Comparison of ENCODE assay signal across 8 cellular contexts in the genomic region with DNA sequence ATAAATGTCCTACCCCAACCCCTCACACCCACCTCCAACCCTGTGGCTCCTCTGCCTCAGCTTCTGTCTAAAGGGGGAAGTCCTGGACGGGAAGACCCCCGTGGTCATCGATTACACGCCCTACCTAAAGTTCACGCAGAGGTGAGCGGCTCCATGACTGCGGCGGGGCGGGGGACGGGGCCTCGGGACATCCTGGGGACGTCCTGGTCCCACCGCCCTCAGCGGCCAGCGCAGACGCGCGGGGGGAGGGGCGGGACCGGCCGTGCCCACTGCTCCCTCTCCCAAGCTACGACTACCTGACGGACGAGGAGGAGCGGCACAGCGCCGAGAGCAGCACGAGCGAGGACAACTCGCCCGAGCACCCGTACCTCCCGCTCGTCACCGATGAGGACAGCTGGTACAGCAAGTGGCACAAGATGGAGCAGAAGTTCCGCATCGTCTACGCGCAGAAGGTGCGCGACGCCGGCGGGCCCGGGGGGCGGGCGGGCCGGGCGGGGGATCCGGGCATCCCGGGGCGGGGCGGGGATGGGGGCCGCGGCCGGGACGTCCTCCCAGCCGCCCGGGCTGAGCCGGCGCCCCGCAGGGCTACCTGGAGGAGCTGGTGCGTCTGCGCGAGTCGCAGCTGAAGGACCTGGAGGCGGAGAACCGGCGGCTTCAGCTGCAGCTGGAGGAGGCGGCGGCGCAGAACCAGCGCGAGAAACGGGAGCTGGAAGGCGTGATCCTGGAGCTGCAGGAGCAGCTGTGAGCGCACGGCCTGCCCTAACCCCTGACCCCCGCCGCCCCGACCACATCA. TPM values are rescaled to one million over a fixed set of nuclear protein-coding genes. Genes with fewer than 3 reads are reported as not detected.
DNase-seq lines count a peak whose midpoint lies in the region; ATAC-seq and TF ChIP-seq lines count a peak whose summit lies in the region.

No MANE protein-coding gene starts in this region.

- H3K4me1 ChIP-seq in HAP-1: 0 out of 2 replicates have a peak, but pooled peaks cover 2% of the 10 kb centered on the region
- H3K4me1 ChIP-seq in psoas muscle: no peaks in the 10 kb centered on the region

- peak; percentile 71 for DNase-seq in AG20443 (ENCODE audit: low spot score)
- DNase-seq in HAP-1 (ENCODE audit: low spot score in 2 of 2): peak; percentile 17 to 73
- peak; percentile 72 for DNase-seq in epithelial cell of esophagus (ENCODE audit: low read depth)
- no peak for DNase-seq in psoas muscle
- DNase-seq in mesenteric fat pad (ENCODE audit: low spot score): no peak
- DNase-seq in ureter (ENCODE audit: low spot score): no peak

- TF ChIP-seq CTCF in WI38 (IDR thresholded peaks at IDR 0.05; ENCODE audit: low read depth, low read length) (no peak), epithelial cell of esophagus (IDR thresholded peaks at IDR 0.05; ENCODE audit: insufficient read depth, low read depth, low read length, missing control alignments) (no peak), psoas muscle (IDR thresholded peaks at IDR 0.05) (no peak)

- H3K27me3 ChIP-seq in HAP-1 (ENCODE audit: low read depth) (peaks cover 21% of the 10 kb centered on the region), psoas muscle (ENCODE audit: insufficient read depth in 3 of 3, low read length in 2 of 3) (peaks cover 0 to 52% (median 24%) of the 10 kb centered on the region in 3 donors)

- ATAC-seq in psoas muscle (no peak), GM21825 (IDR thresholded peaks at IDR 0.05; ENCODE audit: unreplicated experiment) (no peak)

- in situ Hi-C loops in HAP-1 (cut with MboI; ENCODE audit: low sequenced_read_pairs): no loop called here

- 1 to 2% (median 1%) methylated on average over 53 to 81 of the region's 81 CpGs for WGBS in psoas muscle, 3 donors

- H3K36me3 ChIP-seq in HAP-1 (replicated peaks): peaks cover 7% of the 10 kb centered on the region
- H3K36me3 ChIP-seq in psoas muscle (ENCODE audit: insufficient read depth in 1 of 2, low read depth in 1 of 2): peaks cover 2 to 11% of the 10 kb centered on the region in 2 donors

- intact Hi-C loops in psoas muscle (cut with DNase I): no loop called here

- no peak overlapping the region for H3K27ac ChIP-seq in psoas muscle

- H3K9me3 ChIP-seq in HAP-1 (no peaks in the 10 kb centered on the region), psoas muscle (no peaks in the 10 kb centered on the region)

- peak overlapping the region; percentile 25 for H3K4me3 ChIP-seq in HAP-1
- peak overlapping the region; percentile 12; the same call in 1 of the 2 replicates for H3K4me3 ChIP-seq in WI38 (ENCODE audit: low read depth, low read length)
- H3K4me3 ChIP-seq in epithelial cell of esophagus (ENCODE audit: low read length): peak overlapping the region; percentile 36
- peak overlapping the region; percentile 45 for H3K4me3 ChIP-seq in psoas muscle

RNA-seq across cellular contexts. Expression of gene RUNDC3A, which starts 6.7 kb away (rescaled TPM):
- total RNA-seq in psoas muscle (under 1 TPM in 1 of 4 donors, not detected in 3; 0.39 TPM), mesenteric fat pad (0.13 TPM), ureter (1.3 TPM)
- polyA plus RNA-seq in psoas muscle: under 1 TPM; 0.09 to 0.21 (median 0.11) TPM

RNA-seq across cellular contexts. Expression of gene SLC25A39, which starts 9.6 kb away (rescaled TPM):
- total RNA-seq in psoas muscle: 10 to 100 TPM; 36.4 to 57.8 (median 41.0) TPM
- polyA plus RNA-seq in psoas muscle: 10 to 100 TPM; 37.1 to 79.3 (median 42.4) TPM
- total RNA-seq in mesenteric fat pad: 60.0 TPM
- 135 TPM for total RNA-seq in ureter

RNA-seq across cellular contexts. Expression of gene GRN, which starts 30.0 kb away (rescaled TPM):
- 10 to 100 TPM; 37.2 to 61.0 (median 58.6) TPM for total RNA-seq in psoas muscle
- 10 to 100 TPM; 30.8 to 44.4 (median 31.6) TPM for polyA plus RNA-seq in psoas muscle
- 278 TPM for total RNA-seq in mesenteric fat pad
- total RNA-seq in ureter: 341 TPM

RNA-seq across cellular contexts. Expression of gene SLC4A1, which starts 47.1 kb away (rescaled TPM):
- total RNA-seq in psoas muscle: 1 to 10 TPM in 2 of 4 donors, under 1 TPM in 1, not detected in 1; 0.26 to 7.2 (median 2.2) TPM
- under 1 TPM in 1 of 3 donors, not detected in 2; 0.29 TPM for polyA plus RNA-seq in psoas muscle
- total RNA-seq in mesenteric fat pad: 0.35 TPM
- 0.08 TPM for total RNA-seq in ureter

RNA-seq across cellular contexts. Expression of gene FAM171A2, which starts 48.6 kb away (rescaled TPM):
- under 1 TPM; 0.11 to 0.22 (median 0.20) TPM for total RNA-seq in psoas muscle
- under 1 TPM; 0.06 to 0.23 (median 0.08) TPM for polyA plus RNA-seq in psoas muscle
- total RNA-seq in mesenteric fat pad: 3.0 TPM
- 0.78 TPM for total RNA-seq in ureter

Comparison
In these comparisons a context has a peak if more than half of its experiments do, and no peak if none do; other contexts are left out.
1. DNase-seq: peak in AG20443 (single experiment), HAP-1 (2 of 2) and epithelial cell of esophagus (single experiment); none in psoas muscle (0 of 2), mesenteric fat pad (single experiment) and ureter (single experiment).
2. Peak in every context shown above with its lines, with median percentiles within 50 percentile points of each other: H3K4me3 ChIP-seq.